28 cellular contexts compared by ENCODE assay signal in genomic region chr5:151737421-151737820, GRCh38. TPM values are rescaled to one million over a fixed set of nuclear protein-coding genes. Genes with fewer than 3 reads are reported as not detected.
"Had no signal": no experiment of that assay in that cellular context is flagged by ENCODE, and none has a peak within 500 bp of the region (broad histone marks: within the 10 kb centered on the region; RNA-seq: fewer than 3 reads in every experiment).

No MANE protein-coding gene starts in this region.

- H3K27me3 Mint-ChIP-seq: activated CD4-positive, alpha-beta T cell treated with anti-CD3 and anti-CD28 coated beads for 36 hours; activated CD8-positive, alpha-beta memory T cell treated with anti-CD3 and anti-CD28 coated beads, Interleukin-2, amount 10 ng/mL, durations not matched to agents 7 days and 5 days; effector memory CD8-positive, alpha-beta T cell had no signal

- H3K36me3 ChIP-seq: brain microvascular endothelial cell, pancreas, prostate gland had no signal

- H3K27ac Mint-ChIP-seq: activated CD4-positive, alpha-beta T cell treated with anti-CD3 and anti-CD28 coated beads for 36 hours; activated CD8-positive, alpha-beta memory T cell treated with anti-CD3 and anti-CD28 coated beads, Interleukin-2, amount 10 ng/mL, durations not matched to agents 7 days and 5 days; activated CD8-positive, alpha-beta T cell treated with anti-CD3 and anti-CD28 coated beads, Interleukin-2, amount 10 ng/mL, durations not matched to agents 7 days and 5 days; activated naive CD4-positive, alpha-beta T cell treated with anti-CD3 and anti-CD28 coated beads, Interleukin-2, amount 50 U/mL, for 72 hours had no signal

- DNase-seq: activated CD4-positive, alpha-beta T cell treated with anti-CD3 and anti-CD28 coated beads for 36 hours; activated CD4-positive, CD25-positive, alpha-beta regulatory T cell; activated CD8-positive, alpha-beta memory T cell treated with anti-CD3 and anti-CD28 coated beads, Interleukin-2, amount 10 ng/mL, durations not matched to agents 7 days and 5 days; activated CD8-positive, alpha-beta T cell treated with anti-CD3 and anti-CD28 coated beads, Interleukin-2, amount 10 ng/mL, durations not matched to agents 7 days and 5 days; activated naive CD4-positive, alpha-beta T cell; activated T-cell treated with anti-CD3 and anti-CD28 coated beads, Interleukin-2, amount 50 U/mL, for 48 hours; brain microvascular endothelial cell; cortex of kidney; effector memory CD8-positive, alpha-beta T cell; erythroblast; foreskin keratinocyte; heart left ventricle; kidney glomerular epithelial cell; left lung; mesendoderm; mucosa of descending colon; nucleus accumbens; pancreas; retina; stimulated activated CD4-positive, alpha-beta T cell treated with anti-CD3 and anti-CD28 coated beads, Interleukin-1b, Interleukin-23, amount 100 ng/mL, for 48 hours; stimulated activated naive CD4-positive, alpha-beta T cell had no signal

- ATAC-seq: activated CD4-positive, alpha-beta T cell treated with anti-CD3 and anti-CD28 coated beads for 36 hours; activated CD8-positive, alpha-beta memory T cell treated with anti-CD3 and anti-CD28 coated beads, Interleukin-2, amount 10 ng/mL, durations not matched to agents 7 days and 5 days; activated CD8-positive, alpha-beta T cell treated with anti-CD3 and anti-CD28 coated beads, Interleukin-2, amount 10 ng/mL, durations not matched to agents 7 days and 5 days; activated naive CD4-positive, alpha-beta T cell treated with anti-CD3 and anti-CD28 coated beads, Interleukin-2, amount 50 U/mL, for 72 hours; effector memory CD8-positive, alpha-beta T cell; foreskin keratinocyte; heart left ventricle; left lung; mucosa of descending colon; pancreas; sciatic nerve had no signal

- H3K27ac ChIP-seq: brain microvascular endothelial cell, foreskin keratinocyte, heart left ventricle, left lung, pancreas, prostate gland had no signal

- FAIRE-seq: pancreas, urothelium cell line had no signal

- H3K27me3 ChIP-seq: ascending aorta, brain microvascular endothelial cell, foreskin keratinocyte, heart left ventricle, left lung, pancreas had no signal

- H3K36me3 Mint-ChIP-seq: activated naive CD4-positive, alpha-beta T cell treated with anti-CD3 and anti-CD28 coated beads, Interleukin-2, amount 50 U/mL, for 72 hours had no signal

- H3K4me3 Mint-ChIP-seq: activated CD4-positive, alpha-beta T cell treated with anti-CD3 and anti-CD28 coated beads for 36 hours; activated CD8-positive, alpha-beta memory T cell treated with anti-CD3 and anti-CD28 coated beads, Interleukin-2, amount 10 ng/mL, durations not matched to agents 7 days and 5 days; activated CD8-positive, alpha-beta T cell treated with anti-CD3 and anti-CD28 coated beads, Interleukin-2, amount 10 ng/mL, durations not matched to agents 7 days and 5 days; effector memory CD8-positive, alpha-beta T cell had no signal

- H3K9me3 ChIP-seq: ascending aorta, heart left ventricle, left lung, mucosa of descending colon, pancreas, prostate gland had no signal

- H3K4me1 ChIP-seq: pancreas, prostate gland had no signal

- H3K4me3 ChIP-seq: ascending aorta, heart left ventricle, left lung, lung, mucosa of descending colon, pancreas, prostate gland, skin epidermis had no signal

- H3K9me3 Mint-ChIP-seq: activated naive CD4-positive, alpha-beta T cell treated with anti-CD3 and anti-CD28 coated beads, Interleukin-2, amount 50 U/mL, for 72 hours; effector memory CD8-positive, alpha-beta T cell had no signal

RNA-seq across cellular contexts. Expression of gene SPARC, which starts 50.7 kb away (rescaled TPM):
- total RNA-seq: activated CD8-positive, alpha-beta T cell treated with anti-CD3 and anti-CD28 coated beads, Interleukin-2, amount 10 ng/mL, durations not matched to agents 7 days and 5 days had no signal
